In the genomic region with DNA sequence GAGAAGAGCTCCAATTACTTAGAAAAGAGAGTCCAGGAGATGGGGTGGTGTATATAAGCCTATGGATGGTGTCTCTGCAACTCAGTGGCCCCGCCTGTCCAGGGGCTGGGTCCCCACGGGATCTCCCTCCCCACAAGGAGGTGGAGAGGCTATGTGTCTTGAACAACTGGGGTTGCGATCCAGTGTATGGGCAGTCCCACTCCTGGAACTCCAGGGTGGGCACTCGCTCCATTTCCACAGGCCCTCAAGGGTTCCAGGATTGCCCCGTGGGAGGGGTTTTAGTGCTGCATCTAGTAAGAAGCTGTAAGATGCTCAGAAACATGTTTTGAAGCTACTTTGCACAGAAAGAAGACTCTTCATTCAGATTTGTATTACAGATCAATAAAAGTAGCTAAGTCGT, we compare ENCODE assay signal across 8 cellular contexts. TPM values are rescaled to one million over a fixed set of nuclear protein-coding genes. Genes with fewer than 3 reads are reported as not detected.
DNase-seq lines count a peak whose midpoint lies in the region; ATAC-seq and TF ChIP-seq lines count a peak whose summit lies in the region.

No MANE protein-coding gene starts in this region.

- 100% methylated on average over 1 to 3 of the region's 6 CpGs for WGBS in mesodermal cell (ENCODE audit: insufficient coverage in 2 of 2), 2 experiments
- 31% methylated on average over 6 of the region's 6 CpGs for WGBS in urinary bladder

- H3K4me3 ChIP-seq in choroid plexus epithelial cell (ENCODE audit: low read depth, low read length) (peak overlapping the region; percentile 81), mesodermal cell (ENCODE audit: extremely low read depth, insufficient read depth, low read length, poor library complexity, severe bottlenecking) (peak overlapping the region; percentile 82), urinary bladder (ENCODE audit: low read depth, low read length) (peak overlapping the region; percentile 90)

- peak overlapping the region; percentile 91 for H3K27ac ChIP-seq in mesodermal cell (ENCODE audit: low read depth, low read length, severe bottlenecking)
- H3K27ac ChIP-seq in urinary bladder (ENCODE audit: low read depth): peak overlapping the region; percentile 76

- peaks cover 11% of the 10 kb centered on the region for H3K36me3 ChIP-seq in mesodermal cell (ENCODE audit: control insufficient read depth, insufficient read depth, low read length)
- no peaks in the 10 kb centered on the region for H3K36me3 ChIP-seq in urinary bladder (ENCODE audit: insufficient read depth)

- H3K4me1 ChIP-seq in mesodermal cell (ENCODE audit: control insufficient read depth, insufficient read depth, low read length, poor library complexity, severe bottlenecking) (peaks cover 11% of the 10 kb centered on the region), urinary bladder (ENCODE audit: insufficient read depth) (peaks cover 3% of the 10 kb centered on the region)

- TF ChIP-seq CTCF in choroid plexus epithelial cell (conservative IDR thresholded peaks at IDR 0.05; ENCODE audit: low read depth, low read length): no peak

- no peaks in the 10 kb centered on the region for H3K9me3 ChIP-seq in mesodermal cell (ENCODE audit: control insufficient read depth, low read length)

- peak; percentile 26 for ATAC-seq in GM19395 (IDR thresholded peaks at IDR 0.05; ENCODE audit: unreplicated experiment)

- peak; percentile 19 for DNase-seq in AG20443 (ENCODE audit: low spot score)
- peak; percentile 48 for DNase-seq in NCI-H2227 treated with DMSO at 0.1 percent for 48 hours (lab: John Stamatoyannopoulos, UW)
- DNase-seq in choroid plexus epithelial cell (ENCODE audit: low read depth): peak; percentile 22
- DNase-seq in putamen (ENCODE audit: low spot score): no peak
- no peak for DNase-seq in activated gamma-delta T cell treated with Interleukin-2 at 50 U/mL for 16 hours

RNA-seq across cellular contexts. Expression of a gene that starts 0.6 kb away (rescaled TPM):
- polyA plus RNA-seq in mesodermal cell (2013, experiment 1 of 2): 42.6 TPM
- polyA plus RNA-seq in mesodermal cell (2013, experiment 2 of 2): 39.9 TPM
- total RNA-seq in urinary bladder: 167 TPM
- 20.4 TPM for polyA plus RNA-seq in urinary bladder

Comparison
In these comparisons a context has a peak if more than half of its experiments do, and no peak if none do; other contexts are left out.
1. DNase-seq: peak in AG20443 (single experiment), NCI-H2227 treated with DMSO at 0.1 percent for 48 hours (single experiment) and choroid plexus epithelial cell (single experiment); none in putamen (single experiment) and activated gamma-delta T cell treated with Interleukin-2 at 50 U/mL for 16 hours (single experiment).
2. Peak in every context shown above with its lines, with median percentiles within 50 percentile points of each other: H3K4me3 ChIP-seq.